19 cellular contexts compared by ENCODE assay signal in genomic region chr4:168541608-168541953, GRCh38. TPM values are rescaled to one million over a fixed set of nuclear protein-coding genes. Genes with fewer than 3 reads are reported as not detected.
DNase-seq lines count a peak whose midpoint lies in the region; ATAC-seq and TF ChIP-seq lines count a peak whose summit lies in the region.
"Had no signal": no experiment of that assay in that cellular context is flagged by ENCODE, and none has a peak within 500 bp of the region (broad histone marks: within the 10 kb centered on the region; RNA-seq: fewer than 3 reads in every experiment).

No MANE protein-coding gene starts in this region.

- no peak overlapping the region for H3K4me2 ChIP-seq in PC-9
- H3K4me2 ChIP-seq: BLaER1, neural progenitor cell had no signal

- no peaks in the 10 kb centered on the region for H3K9me2 ChIP-seq in PC-9 (ENCODE audit: insufficient read depth)

- intact Hi-C loops in PC-9 (cut with micrococcal nuclease; ENCODE audit: unreplicated experiment), result loop anchor here (2.0 kb wide), 1 partner anchor 21 kb away; no protein-coding TSS in a partner anchor

- H3K27me3 ChIP-seq in PC-9 (ENCODE audit: insufficient read depth, low read depth), result no peaks in the 10 kb centered on the region
- H3K27me3 ChIP-seq: BLaER1, gastroesophageal sphincter, neural progenitor cell had no signal

- no peak for TF ChIP-seq CTCF in PC-9 (conservative IDR thresholded peaks at IDR 0.05)
- TF ChIP-seq CTCF in cardiac fibroblast (IDR thresholded peaks at IDR 0.05; ENCODE audit: low read depth, low read length), result no peak
- no peak for TF ChIP-seq CTCF in progenitor cell of endocrine pancreas (IDR thresholded peaks at IDR 0.05; ENCODE audit: unreplicated experiment)
- TF ChIP-seq CTCF in GM10266 (IDR thresholded peaks at IDR 0.05; ENCODE audit: control insufficient read depth, insufficient read depth, low read depth, missing control alignments), result no peak

- ATAC-seq in HG03354 (IDR thresholded peaks at IDR 0.05; ENCODE audit: poor library complexity, severe bottlenecking, unreplicated experiment), result no peak
- ATAC-seq: gastroesophageal sphincter, sciatic nerve had no signal

- H3K9me3 Mint-ChIP-seq in progenitor cell of endocrine pancreas (ENCODE audit: low read depth), result no peaks in the 10 kb centered on the region
- H3K9me3 Mint-ChIP-seq: activated T-helper 2 cell treated with anti-CD3 and anti-CD28 coated beads, Interferon-gamma antibody, Interleukin-2, Interleukin-4, amounts not matched to agents 10 μg/mL and 5 μg/mL and 100 μg/mL, durations not matched to agents 14 hours and 24 hours and 36 hours; neural progenitor cell had no signal

- H4K20me1 ChIP-seq in PC-9 (ENCODE audit: insufficient read depth), result no peaks in the 10 kb centered on the region
- H4K20me1 ChIP-seq: BLaER1 had no signal

- BruUV-seq in PC-9 (replicated peaks; lab: Mats Ljungman, UMichigan), result no TSS peak

- H3K4me3 ChIP-seq in PC-9 (no peak overlapping the region), cardiac fibroblast (replicated peaks in 1 of 2; ENCODE audit: low read depth in 2 of 2, low read length in 2 of 2) (no peak overlapping the region)
- H3K4me3 ChIP-seq: BLaER1, gastroesophageal sphincter, neural progenitor cell had no signal

- H3K4me1 ChIP-seq in PC-9 (replicated peaks; ENCODE audit: insufficient read depth), result peaks cover 14% of the 10 kb centered on the region; the same call in 1 of the 2 replicates
- H3K4me1 ChIP-seq: BLaER1, gastroesophageal sphincter had no signal

- H3K4me3 Mint-ChIP-seq in progenitor cell of endocrine pancreas (ENCODE audit: low read depth), result no peak overlapping the region
- H3K4me3 Mint-ChIP-seq: neural progenitor cell had no signal

- no peaks in the 10 kb centered on the region for H3F3A ChIP-seq in PC-9 (ENCODE audit: insufficient read depth, low read depth)

- no peak overlapping the region for H3K27ac Mint-ChIP-seq in progenitor cell of endocrine pancreas
- H3K27ac Mint-ChIP-seq: activated T-helper 2 cell treated with anti-CD3 and anti-CD28 coated beads, Interferon-gamma antibody, Interleukin-2, Interleukin-4, amounts not matched to agents 10 μg/mL and 5 μg/mL and 100 μg/mL, durations not matched to agents 14 hours and 24 hours and 36 hours; neural progenitor cell had no signal

- H3K27ac ChIP-seq in PC-9, result no peak overlapping the region
- H3K27ac ChIP-seq: BLaER1, gastroesophageal sphincter, neural progenitor cell had no signal

- H3K27me3 Mint-ChIP-seq in progenitor cell of endocrine pancreas, result peaks cover 7% of the 10 kb centered on the region

- peaks cover 1% of the 10 kb centered on the region for H3K4me1 Mint-ChIP-seq in progenitor cell of endocrine pancreas (ENCODE audit: low read depth)

- no peaks in the 10 kb centered on the region for H3K36me3 ChIP-seq in PC-9 (ENCODE audit: low read depth)
- H3K36me3 ChIP-seq: BLaER1, gastroesophageal sphincter, neural progenitor cell had no signal

- CTCF ChIA-PET in PC-9 (lab: Charles Lee), result interaction anchor here (0.6 kb wide), 1 partner anchor 1085 kb away, joined by 3 read pairs; no protein-coding TSS in a partner anchor

- H3K36me3 Mint-ChIP-seq in progenitor cell of endocrine pancreas (ENCODE audit: insufficient read depth), result no peaks in the 10 kb centered on the region
- H3K36me3 Mint-ChIP-seq: neural progenitor cell had no signal

- POLR2A ChIA-PET in PC-9 (lab: Charles Lee; ENCODE audit: unreplicated experiment), result no interaction called here

- H2AFZ ChIP-seq in PC-9, result no peak overlapping the region
- H2AFZ ChIP-seq: neural progenitor cell had no signal

- DNase-seq in EH (ENCODE audit: low read depth) (peak; percentile 82), PC-9 (peak; percentile 57 to 64), cardiac fibroblast (ENCODE audit: low read depth in 2 of 2) (peak; percentile 49 to 87), myocyte (ENCODE audit: low read depth) (peak; percentile 48), progenitor cell of endocrine pancreas (ENCODE audit: low spot score, unreplicated experiment) (no peak), GM10266 (ENCODE audit: extremely low spot score) (no peak), NOMO-1 (lab: John Stamatoyannopoulos, UW; ENCODE audit: unreplicated experiment in 2 of 2) (no peak)
- DNase-seq: amygdala; DMS79 treated with DMSO at 0.1 percent for 48 hours; KG1; NCI-H1436 treated with DMSO at 0.1 percent for 48 hours; NCI-H345; stimulated activated CD4-positive, alpha-beta T cell treated with anti-CD3 and anti-CD28 coated beads, Interleukin-4, amount 100 ng/mL, for 4 hours had no signal

- H3K9me3 ChIP-seq in PC-9 (ENCODE audit: insufficient read depth, low read depth), result no peaks in the 10 kb centered on the region
- H3K9me3 ChIP-seq: BLaER1, gastroesophageal sphincter had no signal

- H3K79me2 ChIP-seq in PC-9 (ENCODE audit: low read depth), result no peaks in the 10 kb centered on the region

RNA-seq across cellular contexts. Expression of gene PALLD, which starts 44.7 kb away (rescaled TPM):
- total RNA-seq in PC-9 (2021) (139 and 156 TPM in 2 replicates), myocyte (250 and 310 TPM in 2 replicates), progenitor cell of endocrine pancreas (43.2 and 46.5 TPM in 2 replicates)
- polyA plus RNA-seq in myocyte (2012), result 427 TPM

Comparison
In these comparisons a context has a peak if more than half of its experiments do, and no peak if none do; other contexts are left out.
1. DNase-seq: peak in EH (single experiment), PC-9 (2 of 2), cardiac fibroblast (2 of 2) and myocyte (single experiment); none in progenitor cell of endocrine pancreas (single experiment), GM10266 (single experiment) and NOMO-1 (0 of 2).